1 cellular context compared by ENCODE assay signal in genomic region chr1:43365678-43366077, GRCh38.
TF ChIP-seq lines count a peak whose summit lies in the region.

No MANE protein-coding gene starts in this region.

TF ChIP-seq in H1, 55 proteins besides CTCF, POLR2A, EP300 and RAD21:
- TF ChIP-seq ASH2L (IDR thresholded peaks at IDR 0.05; ENCODE audit: low read length) (no peak), CTBP2 (IDR thresholded peaks at IDR 0.05; ENCODE audit: borderline replicate concordance, insufficient read depth, insufficient read length, low read length) (no peak), KDM1A (IDR thresholded peaks at IDR 0.05; ENCODE audit: borderline replicate concordance, low read length) (no peak), TBP (IDR thresholded peaks at IDR 0.05; ENCODE audit: low read depth, low read length) (no peak), NANOG (IDR thresholded peaks at IDR 0.05; ENCODE audit: insufficient read depth, low read depth, low read length, poor library complexity, severe bottlenecking) (no peak), JUN (IDR thresholded peaks at IDR 0.05; ENCODE audit: low read depth, low read length) (no peak), POU5F1 (IDR thresholded peaks at IDR 0.05; ENCODE audit: low read depth, low read length) (no peak), MAFK (IDR thresholded peaks at IDR 0.05; ENCODE audit: low read depth, low read length) (no peak), POLR2AphosphoS5 (IDR thresholded peaks at IDR 0.05; ENCODE audit: low read depth, low read length) (no peak), CHD7 (IDR thresholded peaks at IDR 0.05; ENCODE audit: insufficient replicate concordance, low read length) (no peak), E2F6 (IDR thresholded peaks at IDR 0.05) (no peak), RFX5 (IDR thresholded peaks at IDR 0.05; ENCODE audit: borderline replicate concordance, low read depth, low read length) (no peak), CBX5 (IDR thresholded peaks at IDR 0.05; ENCODE audit: low read depth, low read length) (no peak), PHF8 (conservative IDR thresholded peaks at IDR 0.05; ENCODE audit: low read depth, low read length) (no peak), TCF12 (IDR thresholded peaks at IDR 0.05; ENCODE audit: low read depth, low read length) (no peak)
